In the genomic region with DNA sequence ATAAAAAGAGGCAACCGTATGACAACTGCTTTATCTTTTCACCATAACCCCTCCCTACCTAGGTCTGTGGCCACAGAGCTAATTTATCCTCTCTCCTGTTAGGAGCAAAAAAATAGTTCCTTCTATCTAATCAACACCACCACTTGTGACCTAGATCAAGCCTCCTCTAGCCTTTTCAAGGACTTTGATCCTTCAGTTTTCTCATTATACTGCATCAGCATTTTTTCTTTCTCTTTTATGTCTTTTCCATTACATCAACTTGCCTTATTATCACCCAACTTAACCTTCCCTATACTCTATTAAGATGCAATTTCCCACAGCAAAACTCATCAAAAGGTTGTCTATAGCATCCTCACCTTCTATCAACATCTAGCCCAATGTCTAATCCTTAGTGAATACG, we compare ENCODE assay signal across 37 cellular contexts.
"Had no signal": no experiment of that assay in that cellular context is flagged by ENCODE, and none has a peak within 500 bp of the region (broad histone marks: within the 10 kb centered on the region; RNA-seq: fewer than 3 reads in every experiment).

No MANE protein-coding gene starts in this region.

- H3K27me3 ChIP-seq: adrenal gland, body of pancreas, brain microvascular endothelial cell, breast epithelium had no signal

- H3K4me3 ChIP-seq: adrenal gland, body of pancreas, breast epithelium had no signal

- H3K27ac ChIP-seq: adrenal gland, body of pancreas, brain microvascular endothelial cell, breast epithelium, VCaP had no signal

- H3K27me3 Mint-ChIP-seq: activated B cell treated with CpG ODN at 0.5 μM for 24 hours; activated CD4-positive, alpha-beta memory T cell treated with anti-CD3 and anti-CD28 coated beads for 36 hours; activated CD4-positive, alpha-beta T cell treated with anti-CD3 and anti-CD28 coated beads, Interleukin-2, amount 10 ng/mL, durations not matched to agents 24 days and 14 days; activated CD8-positive, alpha-beta T cell treated with anti-CD3 and anti-CD28 coated beads for 36 hours; activated naive CD8-positive, alpha-beta T cell treated with anti-CD3 and anti-CD28 coated beads for 36 hours; activated T-helper 17 cell treated with anti-CD3 and anti-CD28 coated beads, Interleukin-2, amount 50 U/mL, for 72 hours had no signal

- H3K9me3 Mint-ChIP-seq: activated B cell treated with CpG ODN at 0.5 μM for 24 hours; activated CD4-positive, alpha-beta memory T cell treated with anti-CD3 and anti-CD28 coated beads for 36 hours; activated CD4-positive, alpha-beta T cell treated with anti-CD3 and anti-CD28 coated beads, Interleukin-2, amount 10 ng/mL, durations not matched to agents 24 days and 14 days; activated CD8-positive, alpha-beta T cell treated with anti-CD3 and anti-CD28 coated beads for 36 hours; activated naive CD4-positive, alpha-beta T cell treated with anti-CD3 and anti-CD28 coated beads for 36 hours; activated naive CD4-positive, alpha-beta T cell treated with anti-CD3 and anti-CD28 coated beads, Interleukin-2, amount 50 U/mL, for 72 hours; activated naive CD8-positive, alpha-beta T cell treated with anti-CD3 and anti-CD28 coated beads for 36 hours; activated T-cell treated with anti-CD3 and anti-CD28 coated beads, Interleukin-2, amount 50 U/mL, for 4 hours; activated T-helper 1 cell treated with anti-CD3 and anti-CD28 coated beads, Interleukin-12 subunit alpha, Interleukin-12 subunit beta, Interleukin-2, Interleukin-4 antibody, amounts not matched to agents 30 ng/mL and 10 ng/mL and 1 ng/mL, durations not matched to agents 14 hours and 24 hours and 36 hours; activated T-helper 17 cell treated with anti-CD3 and anti-CD28 coated beads, Interleukin-2, amount 50 U/mL, for 72 hours; T-helper 1 cell treated with Interleukin-12 subunit alpha and Interleukin-12 subunit beta and Interleukin-4 antibody, amounts not matched to agents 30 μg/mL and 1 μg/mL, for 36 hours; T-helper 2 cell treated with Interferon-gamma antibody and Interleukin-4, amounts not matched to agents 5 μg/mL and 100 μg/mL, for 36 hours had no signal

- DNase-seq: activated B cell treated with CpG ODN at 0.5 μM for 24 hours; activated CD4-positive, alpha-beta memory T cell treated with anti-CD3 and anti-CD28 coated beads for 36 hours; activated CD4-positive, alpha-beta T cell treated with anti-CD3 and anti-CD28 coated beads for 4 hours; activated CD4-positive, alpha-beta T cell treated with anti-CD3 and anti-CD28 coated beads, Interleukin-2, amount 10 ng/mL, durations not matched to agents 24 days and 14 days; activated CD4-positive, alpha-beta T cell treated with anti-CD3 and anti-CD28 coated beads, Interleukin-2, amount 50 U/mL, for 1 hour; activated CD4-positive, alpha-beta T cell treated with anti-CD3 and anti-CD28 coated beads, Interleukin-2, amount 50 U/mL, for 4 hours; activated CD4-positive, CD25-positive, alpha-beta regulatory T cell treated with anti-CD3 and anti-CD28 coated beads, Interleukin-2, amount 50 U/mL, for 72 hours; activated CD8-positive, alpha-beta memory T cell treated with anti-CD3 and anti-CD28 coated beads, Interleukin-2, amount 50 U/mL, for 4 hours; activated CD8-positive, alpha-beta T cell treated with anti-CD3 and anti-CD28 coated beads for 36 hours; activated effector memory CD4-positive, alpha-beta T cell treated with anti-CD3 and anti-CD28 coated beads, Interleukin-2, amount 50 U/mL, for 16 hours; activated gamma-delta T cell treated with Interleukin-2 at 50 U/mL for 16 hours; activated naive CD4-positive, alpha-beta T cell; activated naive CD4-positive, alpha-beta T cell treated with anti-CD3 and anti-CD28 coated beads for 36 hours; activated naive CD4-positive, alpha-beta T cell treated with anti-CD3 and anti-CD28 coated beads, Interleukin-2, amount 50 U/mL, for 16 hours; activated naive CD8-positive, alpha-beta T cell treated with anti-CD3 and anti-CD28 coated beads for 36 hours; activated T-cell treated with anti-CD3 and anti-CD28 coated beads for 4 hours; activated T-cell treated with anti-CD3 and anti-CD28 coated beads, Interleukin-2, amount 50 U/mL, for 1 hour; activated T-cell treated with anti-CD3 and anti-CD28 coated beads, Interleukin-2, amount 50 U/mL, for 4 hours; activated T-cell treated with anti-CD3 and anti-CD28 coated beads, Interleukin-2, amount 50 U/mL, for 72 hours; adrenal gland; amniotic stem cell; aorta; body of pancreas; brain microvascular endothelial cell; central memory CD4-positive, alpha-beta T cell; T-helper 1 cell; T-helper 2 cell; T-helper 9 cell had no signal

- H3K27ac Mint-ChIP-seq: activated B cell treated with CpG ODN at 0.5 μM for 24 hours; activated CD4-positive, alpha-beta memory T cell treated with anti-CD3 and anti-CD28 coated beads for 36 hours; activated CD4-positive, alpha-beta T cell treated with anti-CD3 and anti-CD28 coated beads, Interleukin-2, amount 10 ng/mL, durations not matched to agents 24 days and 14 days; activated CD8-positive, alpha-beta T cell treated with anti-CD3 and anti-CD28 coated beads for 36 hours; activated naive CD4-positive, alpha-beta T cell treated with anti-CD3 and anti-CD28 coated beads for 36 hours; activated naive CD4-positive, alpha-beta T cell treated with anti-CD3 and anti-CD28 coated beads, Interleukin-2, amount 50 U/mL, for 72 hours; activated naive CD8-positive, alpha-beta T cell treated with anti-CD3 and anti-CD28 coated beads for 36 hours; activated T-cell treated with anti-CD3 and anti-CD28 coated beads, Interleukin-2, amount 50 U/mL, for 72 hours; activated T-helper 1 cell treated with anti-CD3 and anti-CD28 coated beads, Interleukin-12 subunit alpha, Interleukin-12 subunit beta, Interleukin-2, Interleukin-4 antibody, amounts not matched to agents 30 ng/mL and 10 ng/mL and 1 ng/mL, durations not matched to agents 14 hours and 24 hours and 36 hours; activated T-helper 17 cell treated with anti-CD3 and anti-CD28 coated beads, Interleukin-2, amount 50 U/mL, for 72 hours; T-helper 1 cell treated with Interleukin-12 subunit alpha and Interleukin-12 subunit beta and Interleukin-4 antibody, amounts not matched to agents 30 μg/mL and 1 μg/mL, for 36 hours; T-helper 2 cell treated with Interferon-gamma antibody and Interleukin-4, amounts not matched to agents 5 μg/mL and 100 μg/mL, for 36 hours had no signal

- H3K36me3 ChIP-seq: adrenal gland, brain microvascular endothelial cell, breast epithelium had no signal

- H3K4me3 Mint-ChIP-seq: activated B cell treated with CpG ODN at 0.5 μM for 24 hours; activated CD4-positive, alpha-beta memory T cell treated with anti-CD3 and anti-CD28 coated beads for 36 hours; activated CD4-positive, alpha-beta T cell treated with anti-CD3 and anti-CD28 coated beads, Interleukin-2, amount 10 ng/mL, durations not matched to agents 24 days and 14 days; activated CD8-positive, alpha-beta T cell treated with anti-CD3 and anti-CD28 coated beads for 36 hours; activated naive CD4-positive, alpha-beta T cell treated with anti-CD3 and anti-CD28 coated beads for 36 hours; activated naive CD8-positive, alpha-beta T cell treated with anti-CD3 and anti-CD28 coated beads for 36 hours; activated T-cell treated with anti-CD3 and anti-CD28 coated beads, Interleukin-2, amount 50 U/mL, for 4 hours; activated T-cell treated with anti-CD3 and anti-CD28 coated beads, Interleukin-2, amount 50 U/mL, for 72 hours; activated T-helper 1 cell treated with anti-CD3 and anti-CD28 coated beads, Interleukin-12 subunit alpha, Interleukin-12 subunit beta, Interleukin-2, Interleukin-4 antibody, amounts not matched to agents 30 ng/mL and 10 ng/mL and 1 ng/mL, durations not matched to agents 14 hours and 24 hours and 36 hours; activated T-helper 17 cell treated with anti-CD3 and anti-CD28 coated beads, Interleukin-2, amount 50 U/mL, for 72 hours; T-helper 1 cell treated with Interleukin-12 subunit alpha and Interleukin-12 subunit beta and Interleukin-4 antibody, amounts not matched to agents 30 μg/mL and 1 μg/mL, for 36 hours; T-helper 2 cell treated with Interferon-gamma antibody and Interleukin-4, amounts not matched to agents 5 μg/mL and 100 μg/mL, for 36 hours had no signal

- ATAC-seq: activated CD8-positive, alpha-beta T cell treated with anti-CD3 and anti-CD28 coated beads for 36 hours; activated naive CD4-positive, alpha-beta T cell treated with anti-CD3 and anti-CD28 coated beads, Interleukin-2, amount 50 U/mL, for 72 hours; activated T-cell treated with anti-CD3 and anti-CD28 coated beads, Interleukin-2, amount 50 U/mL, for 4 hours; activated T-cell treated with anti-CD3 and anti-CD28 coated beads, Interleukin-2, amount 50 U/mL, for 72 hours; activated T-helper 17 cell treated with anti-CD3 and anti-CD28 coated beads, Interleukin-2, amount 50 U/mL, for 72 hours; body of pancreas had no signal

- H3K36me3 Mint-ChIP-seq: activated CD4-positive, alpha-beta memory T cell treated with anti-CD3 and anti-CD28 coated beads for 36 hours; activated naive CD4-positive, alpha-beta T cell treated with anti-CD3 and anti-CD28 coated beads, Interleukin-2, amount 50 U/mL, for 72 hours; activated naive CD8-positive, alpha-beta T cell treated with anti-CD3 and anti-CD28 coated beads for 36 hours had no signal

- H3K9me3 ChIP-seq: adrenal gland, body of pancreas, breast epithelium had no signal

- H3K4me1 ChIP-seq: adrenal gland, body of pancreas, breast epithelium had no signal

- FAIRE-seq: astrocyte, TTC549 had no signal

- H3K4me1 Mint-ChIP-seq: activated B cell treated with CpG ODN at 0.5 μM for 24 hours; activated CD4-positive, alpha-beta T cell treated with anti-CD3 and anti-CD28 coated beads, Interleukin-2, amount 10 ng/mL, durations not matched to agents 24 days and 14 days; activated naive CD8-positive, alpha-beta T cell treated with anti-CD3 and anti-CD28 coated beads for 36 hours; activated T-helper 17 cell treated with anti-CD3 and anti-CD28 coated beads, Interleukin-2, amount 50 U/mL, for 72 hours had no signal
